ENCODE assay signal across 18 cellular contexts in genomic region chr10:101766306-101766705, GRCh38. TPM values are rescaled to one million over a fixed set of nuclear protein-coding genes. Genes with fewer than 3 reads are reported as not detected.
DNase-seq lines count a peak whose midpoint lies in the region; ATAC-seq and TF ChIP-seq lines count a peak whose summit lies in the region.
"Had no signal": no experiment of that assay in that cellular context is flagged by ENCODE, and none has a peak within 500 bp of the region (broad histone marks: within the 10 kb centered on the region; RNA-seq: fewer than 3 reads in every experiment).

No MANE protein-coding gene starts in this region.

- WGBS in SK-N-SH (ENCODE audit: low lambda C conversion rate): 68% methylated on average over 6 of the region's 6 CpGs

- TF ChIP-seq RAD21 in SK-N-SH (IDR thresholded peaks at IDR 0.05; ENCODE audit: low read length): no peak

- peaks cover 6% of the 10 kb centered on the region; the same call in 1 of the 2 replicates for H3K27me3 ChIP-seq in SK-N-SH (ENCODE audit: insufficient read depth)

- no peak overlapping the region for H3K4me3 ChIP-seq in SK-N-SH (ENCODE audit: low read depth in 2 of 2, low read length in 1 of 2)
- H3K4me3 ChIP-seq: A549, HAP-1 had no signal

- H3K27ac ChIP-seq in SK-N-SH (ENCODE audit: low read depth in 2 of 2, low read length in 1 of 2): no peak overlapping the region
- H3K27ac ChIP-seq: 22Rv1, A549, C4-2B had no signal

- no peaks in the 10 kb centered on the region for H3K9me3 ChIP-seq in SK-N-SH
- H3K9me3 ChIP-seq: A549, HAP-1 had no signal

- POLR2A ChIA-PET in SK-N-SH (lab: Yijun Ruan, JAX): no interaction called here

- no peak for TF ChIP-seq EP300 in SK-N-SH (IDR thresholded peaks at IDR 0.05; ENCODE audit: borderline replicate concordance in 1 of 2, low read depth in 1 of 2, low read length in 1 of 2)

- TF ChIP-seq CTCF in SK-N-SH (IDR thresholded peaks at IDR 0.05): no peak

- no peaks in the 10 kb centered on the region for H4K20me1 ChIP-seq in SK-N-SH (ENCODE audit: insufficient read depth)

- H3K9me2 ChIP-seq in SK-N-SH: no peaks in the 10 kb centered on the region

- ATAC-seq in SK-N-SH treated with all-trans-retinoic acid at 6 μM for 48 hours (no peak), GM18502 (IDR thresholded peaks at IDR 0.05; ENCODE audit: poor library complexity, unreplicated experiment) (no peak), HG02759 (IDR thresholded peaks at IDR 0.05; ENCODE audit: unreplicated experiment) (no peak)
- ATAC-seq: A549, HepG2 had no signal

- H3K9ac ChIP-seq in SK-N-SH: no peak overlapping the region

- H2AFZ ChIP-seq in SK-N-SH (ENCODE audit: low read depth): no peak overlapping the region

- intact Hi-C loops in posterior vena cava (cut with DNase I): no loop called here

- CTCF ChIA-PET in SK-N-SH (lab: Yijun Ruan, JAX): no interaction called here

- H3F3A ChIP-seq in SK-N-SH (replicated peaks; ENCODE audit: insufficient read depth): no peaks in the 10 kb centered on the region

- peak; percentile 4 for DNase-seq in SK-N-SH
- peak; percentile 60 for DNase-seq in mesenteric fat pad (ENCODE audit: low spot score)
- DNase-seq in posterior vena cava (ENCODE audit: low spot score): peak; percentile 26
- DNase-seq in HuH-7 (ENCODE audit: low spot score): no peak
- DNase-seq: AML-193; CD4-positive, alpha-beta T cell; DMS79 treated with DMSO at 0.1 percent for 48 hours; GF-D8; HFFc6 had no signal

- no peaks in the 10 kb centered on the region for H3K36me3 ChIP-seq in SK-N-SH (replicated peaks in 1 of 2; ENCODE audit: control insufficient read depth in 1 of 2, insufficient read depth in 2 of 2, low read length in 1 of 2)
- H3K36me3 ChIP-seq: HAP-1 had no signal

- no peak overlapping the region for H3K4me2 ChIP-seq in SK-N-SH
- H3K4me2 ChIP-seq: A549 had no signal

- H3K4me1 ChIP-seq in SK-N-SH (ENCODE audit: control insufficient read depth in 1 of 2, insufficient read depth in 2 of 2, low read depth in 1 of 2, low read length in 1 of 2): no peaks in the 10 kb centered on the region
- H3K4me1 ChIP-seq: A549, HAP-1 had no signal

- no peaks in the 10 kb centered on the region for H3K79me2 ChIP-seq in SK-N-SH (ENCODE audit: insufficient read depth)

TF ChIP-seq in SK-N-SH, 30 proteins besides CTCF, POLR2A, EP300 and RAD21 (continues in another document):
- TF ChIP-seq REST (IDR thresholded peaks at IDR 0.05; ENCODE audit: low read depth, low read length): no peak
- no peak for TF ChIP-seq GABPA (IDR thresholded peaks at IDR 0.05; ENCODE audit: low read depth)
- TF ChIP-seq TEAD4 (IDR thresholded peaks at IDR 0.05; ENCODE audit: borderline replicate concordance, insufficient read depth): no peak
- no peak for TF ChIP-seq IRF3 (IDR thresholded peaks at IDR 0.05; ENCODE audit: low read depth, low read length)
- no peak for TF ChIP-seq FOXM1 (IDR thresholded peaks at IDR 0.05; ENCODE audit: low read depth)
- no peak for TF ChIP-seq TAF1 (IDR thresholded peaks at IDR 0.05; ENCODE audit: borderline replicate concordance, low read depth, low read length)

TF ChIP-seq in SK-N-SH treated with all-trans-retinoic acid at 6 μM for 48 hours, 23 proteins besides CTCF, POLR2A, EP300 and RAD21:
- no peak for TF ChIP-seq ZNF70 (CRISPR knock-in tag; IDR thresholded peaks at IDR 0.05)
- no peak for TF ChIP-seq ZFP3 (CRISPR knock-in tag; IDR thresholded peaks at IDR 0.05)
- no peak for TF ChIP-seq TSHZ2 (CRISPR knock-in tag; IDR thresholded peaks at IDR 0.05)
- no peak for TF ChIP-seq CSRNP3 (CRISPR knock-in tag; IDR thresholded peaks at IDR 0.05)
- no peak for TF ChIP-seq TCF4 (CRISPR knock-in tag; IDR thresholded peaks at IDR 0.05; ENCODE audit: borderline replicate concordance)
- no peak for TF ChIP-seq ARNTL (CRISPR knock-in tag; IDR thresholded peaks at IDR 0.05; ENCODE audit: borderline replicate concordance, low read depth)
- TF ChIP-seq ZFP30 (CRISPR knock-in tag; IDR thresholded peaks at IDR 0.05): no peak
- no peak for TF ChIP-seq ISL1 (CRISPR knock-in tag; IDR thresholded peaks at IDR 0.05)
- no peak for TF ChIP-seq TOX (CRISPR knock-in tag; IDR thresholded peaks at IDR 0.05; ENCODE audit: borderline replicate concordance)
- TF ChIP-seq PPARA (CRISPR knock-in tag; IDR thresholded peaks at IDR 0.05; ENCODE audit: borderline replicate concordance): no peak
TF ChIP-seq in SK-N-SH treated with all-trans-retinoic acid at 6 μM for 48 hours: peak in this region for 0.

RNA-seq across cellular contexts. Expression of gene FGF8, which starts 9.6 kb away (rescaled TPM):
- polyA plus RNA-seq in SK-N-SH (2012; rRNA removed): 0.34 TPM in 1 of 2 replicates, not detected in the other
- 0.06 TPM in 1 of 2 replicates, not detected in the other for polyA plus RNA-seq in SK-N-SH (2012; cell fraction: cytosol; rRNA removed)
- 1.1 and 1.8 TPM in 2 replicates for polyA plus RNA-seq in SK-N-SH (2012; cell fraction: nucleus; rRNA removed)
- total RNA-seq in mesenteric fat pad (not detected), posterior vena cava (not detected)
- total RNA-seq: CD4-positive, alpha-beta T cell; HepG2; HFFc6 had no signal
- polyA plus RNA-seq: BJ, HepG2 had no signal

RNA-seq across cellular contexts. Expression of gene NPM3, which starts 16.9 kb away (rescaled TPM):
- 89.3 and 105 TPM in 2 replicates for polyA plus RNA-seq in SK-N-SH (2012; rRNA removed)
- polyA plus RNA-seq in SK-N-SH (2012; cell fraction: cytosol; rRNA removed): 71.2 and 96.6 TPM in 2 replicates
- polyA plus RNA-seq in SK-N-SH (2012; cell fraction: nucleus; rRNA removed): 43.9 and 55.4 TPM in 2 replicates
- total RNA-seq in mesenteric fat pad (18.8 TPM), posterior vena cava (10 to 100 TPM; 19.1 to 21.1 TPM)

RNA-seq across cellular contexts. Expression of gene OGA, which starts 51.9 kb away (rescaled TPM):
- polyA plus RNA-seq in SK-N-SH (2012; rRNA removed): 24.8 and 36.6 TPM in 2 replicates
- polyA plus RNA-seq in SK-N-SH (2012; cell fraction: cytosol; rRNA removed): 23.2 and 28.1 TPM in 2 replicates
- 70.8 and 133 TPM in 2 replicates for polyA plus RNA-seq in SK-N-SH (2012; cell fraction: nucleus; rRNA removed)
- 92.7 TPM for total RNA-seq in mesenteric fat pad
- 100 to 1,000 TPM in 1 of 2 donors, 10 to 100 TPM in 1; 87.7 to 125 TPM for total RNA-seq in posterior vena cava
